In the genomic region with DNA sequence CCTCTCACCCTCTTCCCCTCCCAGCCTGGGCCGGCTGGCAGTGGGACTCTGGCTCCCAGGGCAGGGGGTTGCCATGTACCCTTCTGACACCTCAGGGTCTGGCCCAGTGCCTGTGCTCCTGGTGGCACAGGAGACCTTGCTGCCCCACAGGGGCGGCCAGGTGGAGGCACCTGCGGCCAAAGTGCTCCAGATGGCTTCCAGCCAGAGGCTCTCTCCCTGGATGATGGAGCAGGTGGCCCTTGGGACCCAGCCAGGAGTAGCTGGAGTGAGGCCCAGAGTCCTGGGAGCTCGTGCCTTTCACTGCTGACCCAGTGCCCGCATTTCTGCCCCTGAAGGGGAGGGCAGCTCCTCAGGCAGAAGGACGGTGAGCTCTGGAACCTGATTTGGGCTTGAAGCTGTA, we compare ENCODE assay signal across 19 cellular contexts.
DNase-seq lines count a peak whose midpoint lies in the region; ATAC-seq lines count a peak whose summit lies in the region.
"Had no signal": no experiment of that assay in that cellular context is flagged by ENCODE, and none has a peak within 500 bp of the region (broad histone marks: within the 10 kb centered on the region; RNA-seq: fewer than 3 reads in every experiment).

No MANE protein-coding gene starts in this region.

- no peaks in the 10 kb centered on the region for H3K27me3 ChIP-seq in BLaER1

- no peak overlapping the region for H3K27ac ChIP-seq in BLaER1
- H3K27ac ChIP-seq: GM23248, parathyroid adenoma, SJCRH30 had no signal

- H3K4me2 ChIP-seq in BLaER1: 0 out of 2 replicates have a peak overlapping the region, but pooled peaks have one; percentile 26

- DNase-seq in DMS53 (lab: John Stamatoyannopoulos, UW): peak; percentile 82
- peak; percentile 94 for DNase-seq in NCI-H2196 (lab: John Stamatoyannopoulos, UW; ENCODE audit: unreplicated experiment)
- peak; percentile 89 for DNase-seq in cerebellum (ENCODE audit: low spot score)
- DNase-seq in occipital lobe (lab: John Stamatoyannopoulos, UW): no peak
- no peak for DNase-seq in stimulated activated naive CD4-positive, alpha-beta T cell treated with Interleukin-2 at 50 U/mL for 16 hours (lab: John Stamatoyannopoulos, UW)
- DNase-seq in effector CD4-positive, alpha-beta T cell: no peak
- DNase-seq: activated B cell treated with CpG ODN at 0.5 μM for 24 hours; CD8-positive, alpha-beta memory T cell; GM23248; Kasumi-1; naive B cell; NCI-H226; SJCRH30; stimulated activated CD4-positive, alpha-beta T cell treated with anti-CD3 and anti-CD28 coated beads, Interleukin-2, amount 100 ng/mL, for 24 hours; stimulated activated naive CD8-positive, alpha-beta T cell treated with anti-CD3 and anti-CD28 coated beads, Interleukin-15, Interleukin-2, amounts not matched to agents 100 U/mL and 50 U/mL, for 24 hours; T-helper 2 cell had no signal

- H3K9ac ChIP-seq in BLaER1: no peak overlapping the region
- H3K9ac ChIP-seq: GM23248, parathyroid adenoma had no signal

- peaks cover 20% of the 10 kb centered on the region for H3K9me3 ChIP-seq in BLaER1
- H3K9me3 ChIP-seq: SJCRH30 had no signal

- no peaks in the 10 kb centered on the region for H3K36me3 ChIP-seq in BLaER1
- H3K36me3 ChIP-seq: SJCRH30 had no signal

- H4K20me1 ChIP-seq in BLaER1: no peaks in the 10 kb centered on the region

- no peak overlapping the region for H3K4me3 ChIP-seq in BLaER1
- H3K4me3 ChIP-seq: GM23248, SJCRH30 had no signal

- peaks cover 63% of the 10 kb centered on the region for H3K4me1 ChIP-seq in BLaER1
- H3K4me1 ChIP-seq: parathyroid adenoma, SJCRH30 had no signal

- no peak for ATAC-seq in HG03571 (IDR thresholded peaks at IDR 0.05; ENCODE audit: unreplicated experiment)
- ATAC-seq: stimulated activated naive CD8-positive, alpha-beta T cell treated with anti-CD3 and anti-CD28 coated beads, Interleukin-15, Interleukin-2, amounts not matched to agents 100 U/mL and 50 U/mL, for 24 hours had no signal

Comparison
In these comparisons a context has a peak if more than half of its experiments do, and no peak if none do; other contexts are left out.
1. DNase-seq: peak in DMS53 (single experiment), NCI-H2196 (single experiment) and cerebellum (single experiment); none in occipital lobe (single experiment), stimulated activated naive CD4-positive, alpha-beta T cell treated with Interleukin-2 at 50 U/mL for 16 hours (single experiment) and effector CD4-positive, alpha-beta T cell (single experiment).